In the genomic region with DNA sequence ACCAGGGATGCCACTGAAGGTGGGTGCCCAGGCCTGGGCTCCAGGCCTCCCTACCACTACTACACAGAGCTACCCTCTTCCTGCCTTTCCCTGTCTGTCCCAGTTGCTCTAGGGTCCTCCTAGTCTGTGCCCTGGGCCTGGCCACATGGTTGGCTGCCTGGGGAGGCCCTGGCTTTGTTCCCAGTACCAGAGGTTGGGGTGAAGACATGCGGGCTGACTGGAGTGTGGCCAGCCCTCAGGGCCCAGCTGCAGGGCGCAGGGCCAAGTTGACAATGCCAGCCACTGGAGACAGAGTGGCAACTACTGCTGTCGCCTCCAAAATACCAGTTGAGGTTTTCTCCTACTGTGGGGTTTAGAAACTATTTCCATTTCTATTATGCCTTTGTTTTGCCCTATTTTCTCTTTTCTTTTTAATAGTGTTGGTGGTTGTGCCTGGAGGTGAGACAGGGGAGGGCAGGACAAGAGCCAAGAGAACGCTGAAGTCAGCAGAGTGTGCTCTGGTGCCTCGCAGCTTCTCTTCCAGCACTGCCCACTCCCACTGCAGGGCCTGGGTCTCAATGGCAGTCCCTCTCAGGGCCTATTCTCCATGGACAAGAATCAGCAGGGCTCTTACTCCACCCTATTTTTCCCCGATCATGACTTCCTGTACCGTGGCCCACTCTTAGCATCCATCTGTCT, we compare ENCODE assay signal across 12 cellular contexts. TPM values are rescaled to one million over a fixed set of nuclear protein-coding genes. Genes with fewer than 3 reads are reported as not detected.
DNase-seq lines count a peak whose midpoint lies in the region; TF ChIP-seq lines count a peak whose summit lies in the region.
"Had no signal": no experiment of that assay in that cellular context is flagged by ENCODE, and none has a peak within 500 bp of the region (broad histone marks: within the 10 kb centered on the region; RNA-seq: fewer than 3 reads in every experiment).

No MANE protein-coding gene starts in this region.

- peaks cover 8% of the 10 kb centered on the region for H3K27me3 Mint-ChIP-seq in activated T-helper 1 cell treated with anti-CD3 and anti-CD28 coated beads, Interleukin-12 subunit alpha, Interleukin-12 subunit beta, Interleukin-2, Interleukin-4 antibody, amounts not matched to agents 30 ng/mL and 10 ng/mL and 1 ng/mL, durations not matched to agents 14 hours and 24 hours and 36 hours (ENCODE audit: insufficient read depth)

- H3K27ac Mint-ChIP-seq in activated T-helper 1 cell treated with anti-CD3 and anti-CD28 coated beads, Interleukin-12 subunit alpha, Interleukin-12 subunit beta, Interleukin-2, Interleukin-4 antibody, amounts not matched to agents 30 ng/mL and 10 ng/mL and 1 ng/mL, durations not matched to agents 14 hours and 24 hours and 36 hours: no peak overlapping the region
- H3K27ac Mint-ChIP-seq: effector memory CD8-positive, alpha-beta T cell; naive thymus-derived CD8-positive, alpha-beta T cell had no signal

- TF ChIP-seq CTCF in coronary artery (IDR thresholded peaks at IDR 0.05): no peak

- H3K9me3 Mint-ChIP-seq in activated T-helper 1 cell treated with anti-CD3 and anti-CD28 coated beads, Interleukin-12 subunit alpha, Interleukin-12 subunit beta, Interleukin-2, Interleukin-4 antibody, amounts not matched to agents 30 ng/mL and 10 ng/mL and 1 ng/mL, durations not matched to agents 14 hours and 24 hours and 36 hours: no peaks in the 10 kb centered on the region
- H3K9me3 Mint-ChIP-seq: effector memory CD8-positive, alpha-beta T cell had no signal

- H3K4me3 Mint-ChIP-seq in activated T-helper 1 cell treated with anti-CD3 and anti-CD28 coated beads, Interleukin-12 subunit alpha, Interleukin-12 subunit beta, Interleukin-2, Interleukin-4 antibody, amounts not matched to agents 30 ng/mL and 10 ng/mL and 1 ng/mL, durations not matched to agents 14 hours and 24 hours and 36 hours: no peak overlapping the region
- H3K4me3 Mint-ChIP-seq: effector memory CD8-positive, alpha-beta T cell; naive thymus-derived CD8-positive, alpha-beta T cell had no signal

- H3K4me3 ChIP-seq in coronary artery: no peak overlapping the region

- intact Hi-C loops in activated T-helper 1 cell treated with anti-CD3 and anti-CD28 coated beads, Interleukin-12 subunit alpha, Interleukin-12 subunit beta, Interleukin-2, Interleukin-4 antibody, amounts not matched to agents 30 ng/mL and 10 ng/mL and 1 ng/mL, durations not matched to agents 14 hours and 24 hours and 36 hours (cut with micrococcal nuclease): no loop called here

- H3K27ac ChIP-seq in coronary artery: peak overlapping the region in 1 of 2 donors; percentile 35

- peak; percentile 53 for DNase-seq in DMS79 treated with DMSO at 0.1 percent for 48 hours (lab: John Stamatoyannopoulos, UW)
- peak; percentile 53 for DNase-seq in NCI-H2196 (lab: John Stamatoyannopoulos, UW; ENCODE audit: unreplicated experiment)
- peak; percentile 69 for DNase-seq in coronary artery (ENCODE audit: low spot score)
- peak; percentile 84 for DNase-seq in pons (ENCODE audit: low spot score)
- no peak for DNase-seq in activated T-helper 1 cell treated with anti-CD3 and anti-CD28 coated beads, Interleukin-12 subunit alpha, Interleukin-12 subunit beta, Interleukin-2, Interleukin-4 antibody, amounts not matched to agents 30 ng/mL and 10 ng/mL and 1 ng/mL, durations not matched to agents 14 hours and 24 hours and 36 hours (ENCODE audit: low spot score)
- no peak for DNase-seq in SKM-1 treated with dmso at 0.1 percent for 144 hours (lab: John Stamatoyannopoulos, UW; ENCODE audit: unreplicated experiment)
- DNase-seq in activated T-cell treated with anti-CD3 and anti-CD28 coated beads, Interleukin-2, amount 50 U/mL, for 48 hours: no peak
- DNase-seq in CD1c-positive myeloid dendritic cell (ENCODE audit: extremely low spot score): no peak
- DNase-seq: activated CD4-positive, alpha-beta T cell treated with anti-CD3 and anti-CD28 coated beads, Interleukin-2, amount 50 U/mL, for 48 hours; activated naive CD4-positive, alpha-beta T cell treated with anti-CD3 and anti-CD28 coated beads, Interleukin-2, amount 50 U/mL, for 16 hours; effector memory CD8-positive, alpha-beta T cell; naive thymus-derived CD8-positive, alpha-beta T cell had no signal

- H3K36me3 Mint-ChIP-seq in activated T-helper 1 cell treated with anti-CD3 and anti-CD28 coated beads, Interleukin-12 subunit alpha, Interleukin-12 subunit beta, Interleukin-2, Interleukin-4 antibody, amounts not matched to agents 30 ng/mL and 10 ng/mL and 1 ng/mL, durations not matched to agents 14 hours and 24 hours and 36 hours (ENCODE audit: low read depth): no peaks in the 10 kb centered on the region

- no peaks in the 10 kb centered on the region for H3K4me1 Mint-ChIP-seq in activated T-helper 1 cell treated with anti-CD3 and anti-CD28 coated beads, Interleukin-12 subunit alpha, Interleukin-12 subunit beta, Interleukin-2, Interleukin-4 antibody, amounts not matched to agents 30 ng/mL and 10 ng/mL and 1 ng/mL, durations not matched to agents 14 hours and 24 hours and 36 hours (ENCODE audit: low read depth)

RNA-seq across cellular contexts. Expression of a gene that starts 32.2 kb away (rescaled TPM):
- 0.16 and 0.24 TPM in 2 replicates for total RNA-seq in activated T-helper 1 cell treated with anti-CD3 and anti-CD28 coated beads, Interleukin-12 subunit alpha, Interleukin-12 subunit beta, Interleukin-2, Interleukin-4 antibody, amounts not matched to agents 30 ng/mL and 10 ng/mL and 1 ng/mL, durations not matched to agents 14 hours and 24 hours and 36 hours
- total RNA-seq: naive thymus-derived CD8-positive, alpha-beta T cell had no signal

RNA-seq across cellular contexts. Expression of a gene that starts 51.8 kb away (rescaled TPM):
- total RNA-seq in activated T-helper 1 cell treated with anti-CD3 and anti-CD28 coated beads, Interleukin-12 subunit alpha, Interleukin-12 subunit beta, Interleukin-2, Interleukin-4 antibody, amounts not matched to agents 30 ng/mL and 10 ng/mL and 1 ng/mL, durations not matched to agents 14 hours and 24 hours and 36 hours: 0.12 and 0.26 TPM in 2 replicates
- total RNA-seq: naive thymus-derived CD8-positive, alpha-beta T cell had no signal

Comparison
In these comparisons a context has a peak if more than half of its experiments do, and no peak if none do; other contexts are left out.
1. DNase-seq: peak in DMS79 treated with DMSO at 0.1 percent for 48 hours (single experiment), NCI-H2196 (single experiment), coronary artery (single experiment) and pons (single experiment); none in activated T-helper 1 cell treated with anti-CD3 and anti-CD28 coated beads, Interleukin-12 subunit alpha, Interleukin-12 subunit beta, Interleukin-2, Interleukin-4 antibody, amounts not matched to agents 30 ng/mL and 10 ng/mL and 1 ng/mL, durations not matched to agents 14 hours and 24 hours and 36 hours (single experiment), SKM-1 treated with dmso at 0.1 percent for 144 hours (single experiment), activated T-cell treated with anti-CD3 and anti-CD28 coated beads, Interleukin-2, amount 50 U/mL, for 48 hours (0 of 2) and CD1c-positive myeloid dendritic cell (single experiment).